In genomic region chr9:98339987-98340564, GRCh38 we compare ENCODE assay signal across 7 cellular contexts.
"Had no signal": no experiment of that assay in that cellular context is flagged by ENCODE, and none has a peak within 500 bp of the region (broad histone marks: within the 10 kb centered on the region; RNA-seq: fewer than 3 reads in every experiment).

No MANE protein-coding gene starts in this region.

- H3K4me3 Mint-ChIP-seq: GM23338, H9, IgD-negative memory B cell had no signal

- H3K9me3 Mint-ChIP-seq: GM23338 had no signal

- H3K27ac ChIP-seq: HL-60 had no signal

- ATAC-seq: GM23338, HepG2 had no signal

- H3K4me1 Mint-ChIP-seq: GM23338, H9 had no signal

- DNase-seq: H9, HCEC 1CT, KG1 had no signal

- H3K4me3 ChIP-seq: GM23338 had no signal

- H3K27ac Mint-ChIP-seq: GM23338, H9, IgD-negative memory B cell had no signal
